Comparison of ENCODE assay signal across 23 cellular contexts in genomic region chr16:49472598-49472997, GRCh38.
A peak's percentile ranks its signal among the peaks of the same experiment; 100 is the strongest.
DNase-seq lines count a peak whose midpoint lies in the region; ATAC-seq and TF ChIP-seq lines count a peak whose summit lies in the region.
"Had no signal": no experiment of that assay in that cellular context is flagged by ENCODE, and none has a peak within 500 bp of the region (broad histone marks: within the 10 kb centered on the region; RNA-seq: fewer than 3 reads in every experiment).

No MANE protein-coding gene starts in this region.

- no peak overlapping the region for H3K27ac ChIP-seq in H9 (ENCODE audit: insufficient read length, low read depth, low read length)
- no peak overlapping the region for H3K27ac ChIP-seq in PC-9
- H3K27ac ChIP-seq: cardiac muscle cell, gastroesophageal sphincter, right atrium auricular region had no signal

- H3K79me1 ChIP-seq in H9 (ENCODE audit: insufficient read depth, low read depth, low read length, poor library complexity, severe bottlenecking) = no peaks in the 10 kb centered on the region

- ATAC-seq in sciatic nerve (no peak), GM18868 (IDR thresholded peaks at IDR 0.05; ENCODE audit: unreplicated experiment) (no peak)
- ATAC-seq: activated T-cell treated with anti-CD3 and anti-CD28 coated beads, Interleukin-2, amount 50 U/mL, for 72 hours; esophagus mucosa; gastroesophageal sphincter; left colon; T-cell had no signal

- no peak overlapping the region for H2BK5ac ChIP-seq in H9 (ENCODE audit: insufficient read length, low read length)

- H3K9ac ChIP-seq in H9 (ENCODE audit: extremely low read depth, insufficient read length, low read length) = no peak overlapping the region

- H3K56ac ChIP-seq in H9 (ENCODE audit: insufficient read length, low read depth, low read length) = no peak overlapping the region

- H2BK12ac ChIP-seq in H9 (ENCODE audit: insufficient read length, low read depth, low read length) = no peak overlapping the region

- H3K27ac Mint-ChIP-seq in H9 = no peak overlapping the region
- H3K27ac Mint-ChIP-seq: activated T-cell treated with anti-CD3 and anti-CD28 coated beads, Interleukin-2, amount 50 U/mL, for 72 hours; HFFc6; stimulated activated naive CD8-positive, alpha-beta T cell treated with anti-CD3 and anti-CD28 coated beads, Interleukin-15, Interleukin-2, amounts not matched to agents 100 ng/mL and 50 ng/mL, for 24 hours; T-cell had no signal

- no peaks in the 10 kb centered on the region for H3K9me3 Mint-ChIP-seq in H9
- H3K9me3 Mint-ChIP-seq: activated T-cell treated with anti-CD3 and anti-CD28 coated beads, Interleukin-2, amount 50 U/mL, for 72 hours; stimulated activated naive CD8-positive, alpha-beta T cell treated with anti-CD3 and anti-CD28 coated beads, Interleukin-15, Interleukin-2, amounts not matched to agents 100 ng/mL and 50 ng/mL, for 24 hours; T-cell had no signal

- H2BK120ac ChIP-seq in H9 (ENCODE audit: low read depth, low read length, poor library complexity, severe bottlenecking) = no peak overlapping the region

- no peak overlapping the region for H3K14ac ChIP-seq in H9 (ENCODE audit: insufficient read depth, low read length)

- H4K8ac ChIP-seq in H9 (replicated peaks; ENCODE audit: insufficient read length, low read depth, low read length) = no peak overlapping the region

- DNase-seq in DMS 273 treated with DMSO at 0.1 percent for 48 hours (lab: John Stamatoyannopoulos, UW) = peak; percentile 54
- peak; percentile 32 for DNase-seq in H9
- DNase-seq in activated CD8-positive, alpha-beta memory T cell treated with anti-CD3 and anti-CD28 coated beads, Interleukin-2, amount 50 U/mL, for 48 hours = peak; percentile 30
- peak; percentile 48 for DNase-seq in sciatic nerve (ENCODE audit: low spot score)
- no peak for DNase-seq in PC-9
- no peak for DNase-seq in stimulated activated CD4-positive, alpha-beta T cell treated with anti-CD3 and anti-CD28 coated beads, Interleukin-1b, Interleukin-23, amount 100 ng/mL, for 48 hours
- DNase-seq: activated CD4-positive, alpha-beta T cell treated with anti-CD3 and anti-CD28 coated beads, Interleukin-2, amount 50 U/mL, for 48 hours; activated T-cell treated with anti-CD3 and anti-CD28 coated beads, Interleukin-2, amount 50 U/mL, for 72 hours; AML-193; HFFc6; NCI-H1417 treated with DMSO at 0.1 percent for 48 hours; NCI-H345; occipital lobe; SHP77 had no signal

- H2AK5ac ChIP-seq in H9 (ENCODE audit: insufficient read length, low read length) = no peak overlapping the region

- H2BK15ac ChIP-seq in H9 (ENCODE audit: low read depth, low read length) = no peak overlapping the region

- no peak overlapping the region for H3K18ac ChIP-seq in H9 (ENCODE audit: insufficient read length, low read depth, low read length)

- no peak overlapping the region for H2BK20ac ChIP-seq in H9 (ENCODE audit: low read depth, low read length, poor library complexity, severe bottlenecking)

- peaks cover 2% of the 10 kb centered on the region; the same call in 1 of the 2 replicates for H3K27me3 Mint-ChIP-seq in H9 (ENCODE audit: low read depth)
- H3K27me3 Mint-ChIP-seq: stimulated activated naive CD8-positive, alpha-beta T cell treated with anti-CD3 and anti-CD28 coated beads, Interleukin-15, Interleukin-2, amounts not matched to agents 100 ng/mL and 50 ng/mL, for 24 hours; T-cell had no signal

- H3K9me3 ChIP-seq in H9 (ENCODE audit: control insufficient read depth, low read depth, low read length) (no peaks in the 10 kb centered on the region), PC-9 (ENCODE audit: insufficient read depth, low read depth) (no peaks in the 10 kb centered on the region)
- H3K9me3 ChIP-seq: Caco-2, gastroesophageal sphincter, right atrium auricular region had no signal

- H3K4me1 Mint-ChIP-seq in H9 = peaks cover 0 to 4% of the 10 kb centered on the region in 2 experiments; a peak in 2 of 4 replicates

- H3K9me2 ChIP-seq in PC-9 (ENCODE audit: insufficient read depth) = no peaks in the 10 kb centered on the region

- no peak overlapping the region for H3T11ph ChIP-seq in H9 (ENCODE audit: low read length)

- no peak overlapping the region for H3K4me2 ChIP-seq in H9 (ENCODE audit: insufficient read depth, insufficient read length, low read length)
- no peak overlapping the region for H3K4me2 ChIP-seq in PC-9

- no CpG with 5 or more reads among the region's 13 CpGs for WGBS in H9 (ENCODE audit: extremely low coverage, insufficient read length, low lambda C conversion rate)

- H3K36me3 ChIP-seq in PC-9 (ENCODE audit: low read depth) = no peaks in the 10 kb centered on the region
- H3K36me3 ChIP-seq: cardiac muscle cell, gastroesophageal sphincter, right atrium auricular region had no signal

- no peaks in the 10 kb centered on the region for H3K23me2 ChIP-seq in H9 (ENCODE audit: insufficient read length, low read depth, low read length, poor library complexity, severe bottlenecking)

- no peaks in the 10 kb centered on the region for H3K27me3 ChIP-seq in H9 (ENCODE audit: insufficient read depth, low read length)
- H3K27me3 ChIP-seq in PC-9 (ENCODE audit: insufficient read depth, low read depth) = peaks cover 24% of the 10 kb centered on the region; the same call in 1 of the 2 replicates
- H3K27me3 ChIP-seq: cardiac muscle cell, gastroesophageal sphincter, right atrium auricular region had no signal

- intact Hi-C loops in sciatic nerve (cut with DNase I) = no loop called here
- intact Hi-C loops in PC-9 (cut with micrococcal nuclease; ENCODE audit: unreplicated experiment) = no loop called here

- H3K4me1 ChIP-seq in H9 (ENCODE audit: insufficient read depth, low read length) (no peaks in the 10 kb centered on the region), PC-9 (replicated peaks; ENCODE audit: insufficient read depth) (no peaks in the 10 kb centered on the region)
- H3K4me1 ChIP-seq: Caco-2, gastroesophageal sphincter, right atrium auricular region had no signal

- H4K91ac ChIP-seq in H9 (ENCODE audit: insufficient read length, low read depth, low read length) = no peak overlapping the region

- no peak overlapping the region for H3K4me3 ChIP-seq in PC-9
- H3K4me3 ChIP-seq: cardiac muscle cell, gastroesophageal sphincter, right atrium auricular region had no signal

- H3K36me3 Mint-ChIP-seq in H9 (ENCODE audit: insufficient read depth in 1 of 3, low read depth in 3 of 3) = no peaks in the 10 kb centered on the region
- H3K36me3 Mint-ChIP-seq: T-cell had no signal

- H4K5ac ChIP-seq in H9 (ENCODE audit: insufficient read length, low read depth, low read length) = no peak overlapping the region

- H3F3A ChIP-seq in PC-9 (ENCODE audit: insufficient read depth, low read depth) = no peaks in the 10 kb centered on the region

- BruUV-seq in PC-9 (replicated peaks; lab: Mats Ljungman, UMichigan) = no TSS peak

- CTCF ChIA-PET in PC-9 (lab: Charles Lee) = no interaction called here

- H3K23ac ChIP-seq in H9 (ENCODE audit: insufficient read length, low read depth, low read length) = no peak overlapping the region

- no peaks in the 10 kb centered on the region for H3K79me2 ChIP-seq in H9 (ENCODE audit: insufficient read depth, low read length)
- no peaks in the 10 kb centered on the region for H3K79me2 ChIP-seq in PC-9 (ENCODE audit: low read depth)

- H2AFZ ChIP-seq in H9 (ENCODE audit: low read length) (no peak overlapping the region), PC-9 (no peak overlapping the region)

- no peak overlapping the region for H3K4me3 Mint-ChIP-seq in H9
- H3K4me3 Mint-ChIP-seq: activated T-cell treated with anti-CD3 and anti-CD28 coated beads, Interleukin-2, amount 50 U/mL, for 72 hours; HFFc6; stimulated activated naive CD8-positive, alpha-beta T cell treated with anti-CD3 and anti-CD28 coated beads, Interleukin-15, Interleukin-2, amounts not matched to agents 100 ng/mL and 50 ng/mL, for 24 hours; T-cell had no signal

- H4K20me1 ChIP-seq in H9 (ENCODE audit: control insufficient read depth, insufficient read depth, insufficient read length) (no peaks in the 10 kb centered on the region), PC-9 (ENCODE audit: insufficient read depth) (no peaks in the 10 kb centered on the region)

- TF ChIP-seq CTCF in H9 (conservative IDR thresholded peaks at IDR 0.05) (no peak), PC-9 (conservative IDR thresholded peaks at IDR 0.05) (no peak)

- H3K4ac ChIP-seq in H9 (ENCODE audit: low read depth, low read length) = no peak overlapping the region

- POLR2A ChIA-PET in PC-9 (lab: Charles Lee; ENCODE audit: unreplicated experiment) = no interaction called here

Comparison
In these comparisons a context has a peak if more than half of its experiments do, and no peak if none do; other contexts are left out.
1. DNase-seq: peak in DMS 273 treated with DMSO at 0.1 percent for 48 hours (single experiment), H9 (single experiment), activated CD8-positive, alpha-beta memory T cell treated with anti-CD3 and anti-CD28 coated beads, Interleukin-2, amount 50 U/mL, for 48 hours (single experiment) and sciatic nerve (single experiment); none in PC-9 (0 of 2) and stimulated activated CD4-positive, alpha-beta T cell treated with anti-CD3 and anti-CD28 coated beads, Interleukin-1b, Interleukin-23, amount 100 ng/mL, for 48 hours (single experiment).